ENCODE assay signal across 21 cellular contexts in genomic region chr6:128527375-128527774, GRCh38.
"Had no signal": no experiment of that assay in that cellular context is flagged by ENCODE, and none has a peak within 500 bp of the region (broad histone marks: within the 10 kb centered on the region; RNA-seq: fewer than 3 reads in every experiment).

No MANE protein-coding gene starts in this region.

- H3K4me3 Mint-ChIP-seq: endodermal cell, memory B cell, naive B cell, nephron had no signal

- H3K36me3 Mint-ChIP-seq: memory B cell, naive B cell had no signal

- H3K27ac Mint-ChIP-seq: endodermal cell, memory B cell, naive B cell, nephron had no signal

- H3K27me3 ChIP-seq: hepatocyte, suprapubic skin, thyroid gland, upper lobe of left lung, uterus had no signal

- H3K4me2 ChIP-seq: hepatocyte had no signal

- H3K27ac ChIP-seq: hepatocyte, left ventricle myocardium inferior, lower lobe of right lung, neutrophil, suprapubic skin, thyroid gland, upper lobe of left lung, uterus had no signal

- DNase-seq: effector CD4-positive, alpha-beta T cell; endodermal cell; foreskin melanocyte; head of caudate nucleus; kidney; left cardiac atrium; left ventricle myocardium inferior; lower lobe of right lung; midbrain; naive B cell; small intestine; stimulated activated CD4-positive, alpha-beta T cell treated with anti-CD3 and anti-CD28 coated beads, Interleukin-2, amount 100 ng/mL, for 48 hours; stimulated activated naive CD4-positive, alpha-beta T cell treated with Interleukin-2 at 50 U/mL for 16 hours; thyroid gland; upper lobe of left lung; uterus had no signal

- H3K4me3 ChIP-seq: hepatocyte, left ventricle myocardium inferior, lower lobe of right lung, suprapubic skin, thyroid gland, upper lobe of left lung, uterus had no signal

- H3K4me1 Mint-ChIP-seq: memory B cell, naive B cell, nephron had no signal

- H3K79me2 ChIP-seq: hepatocyte had no signal

- ATAC-seq: left cardiac atrium, lower lobe of right lung had no signal

- H3K36me3 ChIP-seq: left ventricle myocardium inferior, lower lobe of right lung, neutrophil, suprapubic skin, thyroid gland, upper lobe of left lung, uterus had no signal

- H2AFZ ChIP-seq: hepatocyte had no signal

- H3K4me1 ChIP-seq: left ventricle myocardium inferior, lower lobe of right lung, suprapubic skin, thyroid gland, upper lobe of left lung, uterus had no signal

- H3K9me3 ChIP-seq: left ventricle myocardium inferior, lower lobe of right lung, neutrophil, suprapubic skin, thyroid gland, upper lobe of left lung, uterus had no signal

- H3K9me3 Mint-ChIP-seq: endodermal cell, memory B cell, nephron had no signal
